In the genomic region with DNA sequence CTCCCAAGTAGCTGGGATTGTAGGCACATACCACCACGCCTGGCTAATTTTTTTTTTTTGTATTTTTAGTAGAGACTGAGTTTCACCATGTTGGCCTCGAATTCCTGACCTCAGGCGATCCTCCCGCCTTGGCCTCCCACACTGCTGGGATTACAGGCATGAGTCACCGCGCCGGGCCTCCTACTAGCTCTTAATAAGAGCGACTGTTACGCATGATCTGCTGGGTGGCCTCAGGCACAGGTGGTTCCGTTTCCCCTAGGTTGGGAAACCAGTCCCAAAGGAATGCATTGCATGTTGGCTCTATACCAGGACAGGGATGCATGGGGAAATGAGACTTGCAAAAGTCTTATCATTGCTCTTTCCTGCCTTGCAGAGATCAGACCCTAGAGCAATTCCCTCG, we compare ENCODE assay signal across 29 cellular contexts.
A peak's percentile ranks its signal among the peaks of the same experiment; 100 is the strongest.
DNase-seq lines count a peak whose midpoint lies in the region; ATAC-seq and TF ChIP-seq lines count a peak whose summit lies in the region.
"Had no signal": no experiment of that assay in that cellular context is flagged by ENCODE, and none has a peak within 500 bp of the region (broad histone marks: within the 10 kb centered on the region; RNA-seq: fewer than 3 reads in every experiment).

No MANE protein-coding gene starts in this region.

- no peak overlapping the region for H3K4me3 ChIP-seq in OCI-LY7 (ENCODE audit: low read depth, low read length, poor library complexity, severe bottlenecking)
- H3K4me3 ChIP-seq: colonic mucosa, ovary, right atrium auricular region had no signal

- no peaks in the 10 kb centered on the region for H4K20me1 ChIP-seq in OCI-LY7 (ENCODE audit: insufficient read depth, low read length)

- H3K27ac ChIP-seq in RWPE1 (no peak overlapping the region), OCI-LY7 (ENCODE audit: low read depth, low read length, poor library complexity, severe bottlenecking) (no peak overlapping the region)
- H3K27ac ChIP-seq: brain microvascular endothelial cell, colonic mucosa, foreskin keratinocyte, ovary, right atrium auricular region had no signal

- intact Hi-C loops in OCI-LY7 (cut with micrococcal nuclease; ENCODE audit: unreplicated experiment), result no loop called here

- in situ Hi-C loops in Caki2 (cut with HindIII; ENCODE audit: low pct_unique_long_range_greater_than_20kb, low sequenced_read_pairs), result no loop called here

- no peak overlapping the region for H3K4me2 ChIP-seq in OCI-LY7 (ENCODE audit: low read length)

- POLR2A ChIA-PET in RWPE1 (lab: Yijun Ruan, JAX; ENCODE audit: low non-redundant PET) (no interaction called here), OCI-LY7 (lab: Charles Lee) (no interaction called here)

- no peaks in the 10 kb centered on the region for H3K79me2 ChIP-seq in OCI-LY7 (ENCODE audit: insufficient read depth, low read depth, low read length)

- ATAC-seq in left lobe of liver (no peak), GM18498 (IDR thresholded peaks at IDR 0.05; ENCODE audit: unreplicated experiment) (no peak)
- ATAC-seq: effector memory CD8-positive, alpha-beta T cell; esophagus mucosa; foreskin keratinocyte; naive thymus-derived CD8-positive, alpha-beta T cell; stimulated activated memory B cell treated with anti-CD40 and anti-IgM and Interleukin-4, amounts not matched to agents 10 μg/mL and 1 μg/mL and 100 μg/mL, for 72 hours had no signal

- no peaks in the 10 kb centered on the region for H3K4me1 ChIP-seq in OCI-LY7 (ENCODE audit: insufficient read depth, low read length, poor library complexity, severe bottlenecking)
- H3K4me1 ChIP-seq: colonic mucosa, foreskin keratinocyte had no signal

- H2AFZ ChIP-seq in OCI-LY7 (ENCODE audit: low read length), result no peak overlapping the region

- no peaks in the 10 kb centered on the region for H3K9me2 ChIP-seq in OCI-LY7 (ENCODE audit: insufficient read depth, low read length)

- TF ChIP-seq CTCF in RWPE1 (conservative IDR thresholded peaks at IDR 0.05; ENCODE audit: low read depth), result no peak
- TF ChIP-seq CTCF in OCI-LY7 (conservative IDR thresholded peaks at IDR 0.05; ENCODE audit: low read length), result no peak

- DNase-seq in Caki2 (ENCODE audit: low read depth), result peak; percentile 5
- peak; percentile 35 for DNase-seq in HT1080 (ENCODE audit: low read depth)
- peak; percentile 44 for DNase-seq in RWPE1 (ENCODE audit: low spot score)
- peak; percentile 15 for DNase-seq in left lobe of liver (ENCODE audit: low spot score)
- DNase-seq in cerebellum (ENCODE audit: low spot score), result no peak
- DNase-seq in OCI-LY7 (ENCODE audit: low spot score), result no peak
- no peak for DNase-seq in DMS79 (lab: John Stamatoyannopoulos, UW)
- DNase-seq: activated CD4-positive, alpha-beta T cell treated with anti-CD3 and anti-CD28 coated beads for 1 hour; activated naive CD4-positive, alpha-beta T cell; activated T-cell treated with anti-CD3 and anti-CD28 coated beads, Interleukin-2, amount 50 U/mL, for 1 hour; brain microvascular endothelial cell; C1 segment of cervical spinal cord; Calu3; colonic mucosa; effector memory CD8-positive, alpha-beta T cell; foreskin keratinocyte; KBM-7; midbrain; NCI-H146; NCI-H774; OCI-M1; ovary; SHP77 treated with DMSO at 0.1 percent for 48 hours; stimulated activated CD4-positive, alpha-beta T cell treated with anti-CD3 and anti-CD28 coated beads, Interleukin-2, amount 100 ng/mL, for 48 hours had no signal

- H3K36me3 ChIP-seq in OCI-LY7 (ENCODE audit: insufficient read depth, low read length), result no peaks in the 10 kb centered on the region
- H3K36me3 ChIP-seq: brain microvascular endothelial cell, colonic mucosa, ovary, right atrium auricular region had no signal

- no peaks in the 10 kb centered on the region for H3K9me3 ChIP-seq in OCI-LY7 (ENCODE audit: low read length)
- H3K9me3 ChIP-seq: colonic mucosa, ovary, right atrium auricular region had no signal

- BruUV-seq in OCI-LY7 (replicated peaks; lab: Mats Ljungman, UMichigan), result no TSS peak

- CTCF ChIA-PET in RWPE1 (lab: Yijun Ruan, JAX), result interaction anchor here (0.6 kb wide), 1 partner anchor 1476 kb away, joined by 5 read pairs; no protein-coding TSS in a partner anchor
- CTCF ChIA-PET in OCI-LY7 (lab: Charles Lee; ENCODE audit: unreplicated experiment), result no interaction called here

Comparison
In these comparisons a context has a peak if more than half of its experiments do, and no peak if none do; other contexts are left out.
1. DNase-seq: peak in Caki2 (single experiment), HT1080 (single experiment), RWPE1 (single experiment) and left lobe of liver (single experiment); none in cerebellum (single experiment), OCI-LY7 (single experiment) and DMS79 (single experiment).